Comparison of ENCODE assay signal across 2 cellular contexts in genomic region chr11:211741-212140, GRCh38.
TF ChIP-seq lines count a peak whose summit lies in the region.

No MANE protein-coding gene starts in this region.

TF ChIP-seq in H1, 55 proteins besides CTCF, POLR2A, EP300 and RAD21:
- TF ChIP-seq JUN (IDR thresholded peaks at IDR 0.05; ENCODE audit: low read depth, low read length) (no peak), SUZ12 (IDR thresholded peaks at IDR 0.05; ENCODE audit: low read length) (no peak), TAF7 (optimal IDR thresholded peaks at IDR 0.05; ENCODE audit: borderline replicate concordance, low read depth, low read length) (no peak), FOSL1 (IDR thresholded peaks at IDR 0.05; ENCODE audit: insufficient read depth, low read depth, low read length) (no peak), YY1 (IDR thresholded peaks at IDR 0.05; ENCODE audit: low read depth, low read length) (no peak), RFX5 (IDR thresholded peaks at IDR 0.05; ENCODE audit: borderline replicate concordance, low read depth, low read length) (no peak), RXRA (IDR thresholded peaks at IDR 0.05; ENCODE audit: insufficient read depth, low read depth, low read length) (no peak)

TF ChIP-seq in SK-N-SH, 30 proteins besides CTCF, POLR2A, EP300 and RAD21:
- TF ChIP-seq PBX3 (IDR thresholded peaks at IDR 0.05) (no peak), YY1 (IDR thresholded peaks at IDR 0.05; ENCODE audit: low read depth) (no peak), MXI1 (IDR thresholded peaks at IDR 0.05; ENCODE audit: low read depth, low read length) (no peak), RFX5 (IDR thresholded peaks at IDR 0.05; ENCODE audit: low read length) (no peak), TEAD4 (IDR thresholded peaks at IDR 0.05; ENCODE audit: borderline replicate concordance, insufficient read depth) (no peak), RXRA (IDR thresholded peaks at IDR 0.05; ENCODE audit: borderline replicate concordance, low read depth) (no peak), MEF2A (IDR thresholded peaks at IDR 0.05; ENCODE audit: borderline replicate concordance, low read depth) (no peak), NFIC (IDR thresholded peaks at IDR 0.05; ENCODE audit: borderline replicate concordance) (no peak), SMC3 (IDR thresholded peaks at IDR 0.05; ENCODE audit: low read depth, low read length) (no peak), FOXM1 (IDR thresholded peaks at IDR 0.05; ENCODE audit: low read depth) (no peak), SIN3A (IDR thresholded peaks at IDR 0.05; ENCODE audit: borderline replicate concordance, low read depth, low read length) (no peak), RCOR1 (IDR thresholded peaks at IDR 0.05; ENCODE audit: low read length) (no peak), CHD2 (IDR thresholded peaks at IDR 0.05; ENCODE audit: low read length, partially characterized antibody) (no peak), GABPA (IDR thresholded peaks at IDR 0.05; ENCODE audit: low read depth) (no peak), TAF1 (IDR thresholded peaks at IDR 0.05; ENCODE audit: borderline replicate concordance, low read depth, low read length) (no peak)
- TF ChIP-seq, protein P1, sequence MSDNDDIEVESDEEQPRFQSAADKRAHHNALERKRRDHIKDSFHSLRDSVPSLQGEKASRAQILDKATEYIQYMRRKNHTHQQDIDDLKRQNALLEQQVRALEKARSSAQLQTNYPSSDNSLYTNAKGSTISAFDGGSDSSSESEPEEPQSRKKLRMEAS (IDR thresholded peaks at IDR 0.05; ENCODE audit: low read depth) = no peak
- TF ChIP-seq, protein P2, sequence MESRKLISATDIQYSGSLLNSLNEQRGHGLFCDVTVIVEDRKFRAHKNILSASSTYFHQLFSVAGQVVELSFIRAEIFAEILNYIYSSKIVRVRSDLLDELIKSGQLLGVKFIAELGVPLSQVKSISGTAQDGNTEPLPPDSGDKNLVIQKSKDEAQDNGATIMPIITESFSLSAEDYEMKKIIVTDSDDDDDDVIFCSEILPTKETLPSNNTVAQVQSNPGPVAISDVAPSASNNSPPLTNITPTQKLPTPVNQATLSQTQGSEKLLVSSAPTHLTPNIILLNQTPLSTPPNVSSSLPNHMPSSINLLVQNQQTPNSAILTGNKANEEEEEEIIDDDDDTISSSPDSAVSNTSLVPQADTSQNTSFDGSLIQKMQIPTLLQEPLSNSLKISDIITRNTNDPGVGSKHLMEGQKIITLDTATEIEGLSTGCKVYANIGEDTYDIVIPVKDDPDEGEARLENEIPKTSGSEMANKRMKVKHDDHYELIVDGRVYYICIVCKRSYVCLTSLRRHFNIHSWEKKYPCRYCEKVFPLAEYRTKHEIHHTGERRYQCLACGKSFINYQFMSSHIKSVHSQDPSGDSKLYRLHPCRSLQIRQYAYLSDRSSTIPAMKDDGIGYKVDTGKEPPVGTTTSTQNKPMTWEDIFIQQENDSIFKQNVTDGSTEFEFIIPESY (IDR thresholded peaks at IDR 0.05; ENCODE audit: borderline replicate concordance, low read depth) = no peak
- TF ChIP-seq, protein P3, sequence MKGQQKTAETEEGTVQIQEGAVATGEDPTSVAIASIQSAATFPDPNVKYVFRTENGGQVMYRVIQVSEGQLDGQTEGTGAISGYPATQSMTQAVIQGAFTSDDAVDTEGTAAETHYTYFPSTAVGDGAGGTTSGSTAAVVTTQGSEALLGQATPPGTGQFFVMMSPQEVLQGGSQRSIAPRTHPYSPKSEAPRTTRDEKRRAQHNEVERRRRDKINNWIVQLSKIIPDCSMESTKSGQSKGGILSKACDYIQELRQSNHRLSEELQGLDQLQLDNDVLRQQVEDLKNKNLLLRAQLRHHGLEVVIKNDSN (IDR thresholded peaks at IDR 0.05; ENCODE audit: borderline replicate concordance, low read depth) = no peak
- TF ChIP-seq, protein P4, sequence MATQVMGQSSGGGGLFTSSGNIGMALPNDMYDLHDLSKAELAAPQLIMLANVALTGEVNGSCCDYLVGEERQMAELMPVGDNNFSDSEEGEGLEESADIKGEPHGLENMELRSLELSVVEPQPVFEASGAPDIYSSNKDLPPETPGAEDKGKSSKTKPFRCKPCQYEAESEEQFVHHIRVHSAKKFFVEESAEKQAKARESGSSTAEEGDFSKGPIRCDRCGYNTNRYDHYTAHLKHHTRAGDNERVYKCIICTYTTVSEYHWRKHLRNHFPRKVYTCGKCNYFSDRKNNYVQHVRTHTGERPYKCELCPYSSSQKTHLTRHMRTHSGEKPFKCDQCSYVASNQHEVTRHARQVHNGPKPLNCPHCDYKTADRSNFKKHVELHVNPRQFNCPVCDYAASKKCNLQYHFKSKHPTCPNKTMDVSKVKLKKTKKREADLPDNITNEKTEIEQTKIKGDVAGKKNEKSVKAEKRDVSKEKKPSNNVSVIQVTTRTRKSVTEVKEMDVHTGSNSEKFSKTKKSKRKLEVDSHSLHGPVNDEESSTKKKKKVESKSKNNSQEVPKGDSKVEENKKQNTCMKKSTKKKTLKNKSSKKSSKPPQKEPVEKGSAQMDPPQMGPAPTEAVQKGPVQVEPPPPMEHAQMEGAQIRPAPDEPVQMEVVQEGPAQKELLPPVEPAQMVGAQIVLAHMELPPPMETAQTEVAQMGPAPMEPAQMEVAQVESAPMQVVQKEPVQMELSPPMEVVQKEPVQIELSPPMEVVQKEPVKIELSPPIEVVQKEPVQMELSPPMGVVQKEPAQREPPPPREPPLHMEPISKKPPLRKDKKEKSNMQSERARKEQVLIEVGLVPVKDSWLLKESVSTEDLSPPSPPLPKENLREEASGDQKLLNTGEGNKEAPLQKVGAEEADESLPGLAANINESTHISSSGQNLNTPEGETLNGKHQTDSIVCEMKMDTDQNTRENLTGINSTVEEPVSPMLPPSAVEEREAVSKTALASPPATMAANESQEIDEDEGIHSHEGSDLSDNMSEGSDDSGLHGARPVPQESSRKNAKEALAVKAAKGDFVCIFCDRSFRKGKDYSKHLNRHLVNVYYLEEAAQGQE (IDR thresholded peaks at IDR 0.05; ENCODE audit: low read depth, low read length) = no peak
